24 cellular contexts compared by ENCODE assay signal in the genomic region with DNA sequence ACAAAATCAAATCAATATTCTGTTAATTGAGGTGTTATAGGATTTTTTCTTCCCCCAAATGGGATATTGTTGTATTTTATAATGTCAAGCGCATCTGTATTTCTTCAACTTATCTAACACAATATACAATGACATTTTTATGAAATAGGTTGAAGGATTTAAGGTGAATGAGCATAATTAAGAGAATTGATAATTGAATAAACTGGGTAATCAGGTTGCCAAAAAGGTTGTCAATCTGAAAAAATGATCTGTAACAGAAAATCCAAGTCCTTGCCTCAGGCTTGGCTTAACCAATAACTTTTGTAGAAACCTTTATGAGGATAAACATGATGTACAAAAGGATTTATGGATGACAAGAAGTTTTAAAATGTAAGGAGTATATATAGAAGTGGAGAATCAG.
"Had no signal": no experiment of that assay in that cellular context is flagged by ENCODE, and none has a peak within 500 bp of the region (broad histone marks: within the 10 kb centered on the region; RNA-seq: fewer than 3 reads in every experiment).

No MANE protein-coding gene starts in this region.

- H3K27me3 ChIP-seq: colonic mucosa, dorsolateral prefrontal cortex, esophagus muscularis mucosa, esophagus squamous epithelium, foreskin keratinocyte, gastrocnemius medialis, gastroesophageal sphincter, heart left ventricle, heart right ventricle had no signal

- DNase-seq: colonic mucosa; cortex of kidney; dermis blood vessel endothelial cell; dorsolateral prefrontal cortex; effector CD4-positive, alpha-beta T cell; effector CD8-positive, alpha-beta T cell; effector memory CD4-positive, alpha-beta T cell; effector memory CD8-positive, alpha-beta T cell; endodermal cell; erythroblast; esophagus squamous epithelium; foreskin fibroblast; foreskin keratinocyte; foreskin melanocyte; gastrocnemius medialis; glutamatergic neuron; head of caudate nucleus; heart left ventricle; heart right ventricle had no signal

- ATAC-seq: effector memory CD8-positive, alpha-beta T cell; esophagus mucosa; foreskin keratinocyte; gastrocnemius medialis; gastroesophageal sphincter; heart left ventricle; heart right ventricle had no signal

- H3K4me1 ChIP-seq: colonic mucosa, esophagus muscularis mucosa, esophagus squamous epithelium, foreskin keratinocyte, gastrocnemius medialis, gastroesophageal sphincter, heart left ventricle, heart right ventricle had no signal

- H3K27ac ChIP-seq: colonic mucosa, coronary artery, dorsolateral prefrontal cortex, epithelial cell of prostate, esophagus muscularis mucosa, esophagus squamous epithelium, foreskin keratinocyte, gastrocnemius medialis, gastroesophageal sphincter, heart left ventricle, heart right ventricle had no signal

- H3K36me3 ChIP-seq: colonic mucosa, esophagus muscularis mucosa, esophagus squamous epithelium, gastrocnemius medialis, gastroesophageal sphincter, heart left ventricle, heart right ventricle had no signal

- H3K4me3 ChIP-seq: colonic mucosa, coronary artery, dorsolateral prefrontal cortex, esophagus muscularis mucosa, esophagus squamous epithelium, gastrocnemius medialis, gastroesophageal sphincter, heart left ventricle, heart right ventricle had no signal

- H3K9me3 ChIP-seq: colonic mucosa, esophagus muscularis mucosa, esophagus squamous epithelium, gastrocnemius medialis, gastroesophageal sphincter, heart left ventricle, heart right ventricle had no signal
